Comparison of ENCODE assay signal across 24 cellular contexts in the genomic region with DNA sequence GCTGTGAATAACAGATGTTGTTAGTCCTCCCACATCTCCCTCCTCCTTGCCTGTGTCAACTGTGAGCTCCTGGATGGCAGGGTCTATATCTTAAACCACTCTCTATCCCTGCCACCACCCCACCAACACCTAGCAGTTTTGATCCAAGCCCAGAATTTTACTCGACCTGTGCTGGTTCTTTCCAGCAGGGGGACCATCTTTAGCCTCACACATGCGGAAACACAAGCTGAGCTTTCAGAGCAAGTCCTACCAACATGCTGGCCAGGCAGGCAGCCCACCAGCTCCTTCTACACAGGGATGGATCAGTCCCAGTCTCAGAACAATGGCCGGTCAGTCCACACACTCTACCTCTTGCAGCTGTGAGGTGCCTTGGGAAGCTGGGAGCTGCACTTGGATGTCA.
DNase-seq lines count a peak whose midpoint lies in the region; TF ChIP-seq lines count a peak whose summit lies in the region.
"Had no signal": no experiment of that assay in that cellular context is flagged by ENCODE, and none has a peak within 500 bp of the region (broad histone marks: within the 10 kb centered on the region; RNA-seq: fewer than 3 reads in every experiment).

No MANE protein-coding gene starts in this region.

- no peaks in the 10 kb centered on the region for H3K36me3 Mint-ChIP-seq in glutamatergic neuron (ENCODE audit: unreplicated experiment)
- H3K36me3 Mint-ChIP-seq in progenitor cell of endocrine pancreas (ENCODE audit: insufficient read depth), result no peaks in the 10 kb centered on the region
- H3K36me3 Mint-ChIP-seq: CD4-positive, CD25-positive, alpha-beta regulatory T cell; memory B cell; stimulated activated naive B cell treated with anti-CD40 and anti-IgM and Interleukin-4, amounts not matched to agents 10 μg/mL and 1 μg/mL and 100 μg/mL, for 72 hours had no signal

- H3K4me1 Mint-ChIP-seq in glutamatergic neuron (ENCODE audit: low read depth, unreplicated experiment) (peaks cover 4% of the 10 kb centered on the region), progenitor cell of endocrine pancreas (ENCODE audit: low read depth) (peaks cover 2% of the 10 kb centered on the region)
- H3K4me1 Mint-ChIP-seq: activated T-helper 17 cell treated with anti-CD3 and anti-CD28 coated beads, Interleukin-2, amount 50 U/mL, for 72 hours; memory B cell; stimulated activated naive B cell treated with anti-CD40 and anti-IgM and Interleukin-4, amounts not matched to agents 10 μg/mL and 1 μg/mL and 100 μg/mL, for 72 hours had no signal

- DNase-seq in DMS53 (lab: John Stamatoyannopoulos, UW), result peak; percentile 6
- DNase-seq in DMS53 treated with DMSO at 0.1 percent for 48 hours (lab: John Stamatoyannopoulos, UW; ENCODE audit: unreplicated experiment), result no peak
- peak; percentile 51 for DNase-seq in NCI-H82 treated with DMSO at 0.1 percent for 48 hours (lab: John Stamatoyannopoulos, UW; ENCODE audit: unreplicated experiment)
- DNase-seq in glutamatergic neuron, result no peak
- DNase-seq in progenitor cell of endocrine pancreas (ENCODE audit: low spot score, unreplicated experiment), result no peak
- no peak for DNase-seq in KG1 (lab: John Stamatoyannopoulos, UW)
- DNase-seq in NCI-H1048 (lab: John Stamatoyannopoulos, UW), result no peak
- no peak for DNase-seq in stimulated activated naive CD4-positive, alpha-beta T cell treated with Interleukin-2 at 50 U/mL for 16 hours (lab: John Stamatoyannopoulos, UW)
- DNase-seq: activated CD8-positive, alpha-beta T cell treated with anti-CD3 and anti-CD28 coated beads for 36 hours; activated naive CD4-positive, alpha-beta T cell treated with anti-CD3 and anti-CD28 coated beads, Interleukin-2, amount 50 U/mL, for 16 hours; amniotic stem cell; CD4-positive, CD25-positive, alpha-beta regulatory T cell; effector CD4-positive, alpha-beta T cell; erythroblast; GDM1; heart right ventricle; NCI-H1092 treated with DMSO at 0.1 percent for 48 hours; NCI-H187 treated with DMSO at 0.1 percent for 48 hours; RPMI8226; sigmoid colon; stimulated activated naive B cell treated with anti-CD40 and anti-IgM and Interleukin-4, amounts not matched to agents 10 μg/mL and 1 μg/mL and 100 μg/mL, for 72 hours had no signal

- H3K27ac Mint-ChIP-seq in glutamatergic neuron (ENCODE audit: unreplicated experiment) (no peak overlapping the region), progenitor cell of endocrine pancreas (no peak overlapping the region)
- H3K27ac Mint-ChIP-seq: activated CD8-positive, alpha-beta T cell treated with anti-CD3 and anti-CD28 coated beads for 36 hours; activated T-helper 17 cell treated with anti-CD3 and anti-CD28 coated beads, Interleukin-2, amount 50 U/mL, for 72 hours; CD4-positive, CD25-positive, alpha-beta regulatory T cell; memory B cell; stimulated activated naive B cell treated with anti-CD40 and anti-IgM and Interleukin-4, amounts not matched to agents 10 μg/mL and 1 μg/mL and 100 μg/mL, for 72 hours; T-helper 1 cell treated with Interleukin-12 subunit alpha and Interleukin-12 subunit beta and Interleukin-4 antibody, amounts not matched to agents 30 μg/mL and 1 μg/mL, for 36 hours had no signal

- peaks cover 4% of the 10 kb centered on the region for H3K9me3 Mint-ChIP-seq in glutamatergic neuron (ENCODE audit: unreplicated experiment)
- H3K9me3 Mint-ChIP-seq in progenitor cell of endocrine pancreas (ENCODE audit: low read depth), result peaks cover 3% of the 10 kb centered on the region
- H3K9me3 Mint-ChIP-seq: T-helper 1 cell treated with Interleukin-12 subunit alpha and Interleukin-12 subunit beta and Interleukin-4 antibody, amounts not matched to agents 30 μg/mL and 1 μg/mL, for 36 hours had no signal

- TF ChIP-seq CTCF in glutamatergic neuron (IDR thresholded peaks at IDR 0.05; ENCODE audit: partially characterized antibody, unreplicated experiment), result peak; percentile 22
- TF ChIP-seq CTCF in progenitor cell of endocrine pancreas (IDR thresholded peaks at IDR 0.05; ENCODE audit: unreplicated experiment), result peak; percentile 40

- H3K27me3 Mint-ChIP-seq in glutamatergic neuron (ENCODE audit: unreplicated experiment) (peaks cover 2% of the 10 kb centered on the region), progenitor cell of endocrine pancreas (peaks cover 6% of the 10 kb centered on the region)
- H3K27me3 Mint-ChIP-seq: activated CD8-positive, alpha-beta T cell treated with anti-CD3 and anti-CD28 coated beads for 36 hours; stimulated activated naive B cell treated with anti-CD40 and anti-IgM and Interleukin-4, amounts not matched to agents 10 μg/mL and 1 μg/mL and 100 μg/mL, for 72 hours had no signal

- H3K4me3 Mint-ChIP-seq in glutamatergic neuron (ENCODE audit: unreplicated experiment), result no peak overlapping the region
- H3K4me3 Mint-ChIP-seq in progenitor cell of endocrine pancreas (ENCODE audit: low read depth), result no peak overlapping the region
- H3K4me3 Mint-ChIP-seq: activated CD8-positive, alpha-beta T cell treated with anti-CD3 and anti-CD28 coated beads for 36 hours; activated T-helper 17 cell treated with anti-CD3 and anti-CD28 coated beads, Interleukin-2, amount 50 U/mL, for 72 hours; CD4-positive, CD25-positive, alpha-beta regulatory T cell; memory B cell; stimulated activated naive B cell treated with anti-CD40 and anti-IgM and Interleukin-4, amounts not matched to agents 10 μg/mL and 1 μg/mL and 100 μg/mL, for 72 hours; T-helper 1 cell treated with Interleukin-12 subunit alpha and Interleukin-12 subunit beta and Interleukin-4 antibody, amounts not matched to agents 30 μg/mL and 1 μg/mL, for 36 hours had no signal

Comparison
In these comparisons a context has a peak if more than half of its experiments do, and no peak if none do; other contexts are left out.
1. DNase-seq: peak in DMS53 (single experiment) and NCI-H82 treated with DMSO at 0.1 percent for 48 hours (single experiment); none in DMS53 treated with DMSO at 0.1 percent for 48 hours (single experiment), glutamatergic neuron (single experiment), progenitor cell of endocrine pancreas (single experiment), KG1 (single experiment), NCI-H1048 (single experiment) and stimulated activated naive CD4-positive, alpha-beta T cell treated with Interleukin-2 at 50 U/mL for 16 hours (single experiment).